In the genomic region with DNA sequence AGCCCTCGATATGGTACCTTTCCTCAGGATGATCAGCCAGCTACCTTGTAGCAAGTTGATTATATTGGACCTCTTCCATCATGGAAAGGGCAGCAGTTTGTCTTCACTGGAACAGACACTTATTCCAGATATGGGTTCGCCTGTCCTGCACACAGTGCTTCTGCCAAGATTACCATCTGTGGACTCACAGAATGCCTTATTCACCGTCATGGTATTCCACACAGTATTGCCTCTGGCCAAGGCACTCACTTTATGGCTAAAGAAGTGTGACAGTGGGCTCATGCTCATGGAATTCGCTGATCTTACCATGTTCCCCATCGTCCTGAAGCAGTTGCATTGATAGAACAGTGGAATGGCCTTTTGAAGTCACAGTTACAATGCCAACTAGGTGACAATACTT, we compare ENCODE assay signal across 13 cellular contexts. TPM values are rescaled to one million over a fixed set of nuclear protein-coding genes. Genes with fewer than 3 reads are reported as not detected.
DNase-seq lines count a peak whose midpoint lies in the region.
"Had no signal": no experiment of that assay in that cellular context is flagged by ENCODE, and none has a peak within 500 bp of the region (broad histone marks: within the 10 kb centered on the region; RNA-seq: fewer than 3 reads in every experiment).

No MANE protein-coding gene starts in this region.

- DNase-seq in EL (peak; percentile 76), GM04503 (ENCODE audit: low read depth) (peak; percentile 11), M059J (ENCODE audit: low read depth) (peak; percentile 77), RPMI7951 (ENCODE audit: low read depth) (peak; percentile 1), myocyte (ENCODE audit: low read depth) (peak; percentile 1)

RNA-seq across cellular contexts. Expression of a gene that starts 14.9 kb away (rescaled TPM):
- 0.79 and 2.0 TPM in 2 replicates for total RNA-seq in M059J (2014; rRNA removed; shearing (Covaris generic))
- under 0.01 and 0.10 TPM in 2 replicates for total RNA-seq in RPMI7951 (2014; rRNA removed; shearing (Covaris generic))
- total RNA-seq in myocyte, result not detected in 2 replicates
- polyA plus RNA-seq in myocyte (2012), result not detected
- total RNA-seq: A673; CD4-positive, alpha-beta memory T cell; CD4-positive, CD25-positive, alpha-beta regulatory T cell; CD8-positive, alpha-beta memory T cell had no signal
- polyA plus RNA-seq: AG04450; CD14-positive monocyte; CD4-positive, alpha-beta memory T cell; CD4-positive, CD25-positive, alpha-beta regulatory T cell; CD8-positive, alpha-beta memory T cell had no signal

RNA-seq across cellular contexts. Expression of a gene that starts 50.7 kb away (rescaled TPM):
- 0.57 and 0.76 TPM in 2 replicates for total RNA-seq in M059J (2014; rRNA removed; shearing (Covaris generic))
- total RNA-seq in RPMI7951 (2014; rRNA removed; shearing (Covaris generic)), result not detected in 2 replicates
- not detected in 2 replicates for total RNA-seq in myocyte
- polyA plus RNA-seq in myocyte (2012), result not detected
- total RNA-seq: A673; CD4-positive, alpha-beta memory T cell; CD4-positive, CD25-positive, alpha-beta regulatory T cell; CD8-positive, alpha-beta memory T cell; Daoy; GM12878 had no signal
- polyA plus RNA-seq: AG04450; CD14-positive monocyte; CD4-positive, alpha-beta memory T cell; CD4-positive, CD25-positive, alpha-beta regulatory T cell; CD8-positive, alpha-beta memory T cell; GM12878 had no signal

Comparison
In these comparisons a context has a peak if more than half of its experiments do, and no peak if none do; other contexts are left out.
1. Peak in every context shown above with its lines: DNase-seq.
2. DNase-seq: peak in every context shown above with its lines; median percentile 77 in M059J; 76 in EL; 11 in GM04503; 1 in RPMI7951; 1 in myocyte.